1 cellular context compared by ENCODE assay signal in genomic region chr17:63773272-63774140, GRCh38.
TF ChIP-seq lines count a peak whose summit lies in the region.

Gene CCDC47 (minus strand): TSS chr17:63773597. CDS start chr17:63766175, 7,422 bp downstream.

TF ChIP-seq in liver, 16 proteins besides CTCF, POLR2A, EP300 and RAD21 (continued from another document):
- peak; percentile 45 for TF ChIP-seq REST (IDR thresholded peaks at IDR 0.05)
- peak; percentile 95 for TF ChIP-seq NR2F2 (IDR thresholded peaks at IDR 0.05)
- TF ChIP-seq FOXA2 (IDR thresholded peaks at IDR 0.05) = no peak
- TF ChIP-seq GABPA (IDR thresholded peaks at IDR 0.05 in 1 of 2, conservative IDR thresholded peaks at IDR 0.05 in 1 of 2) = peak; percentile 94 to 98
- TF ChIP-seq, protein P1, sequence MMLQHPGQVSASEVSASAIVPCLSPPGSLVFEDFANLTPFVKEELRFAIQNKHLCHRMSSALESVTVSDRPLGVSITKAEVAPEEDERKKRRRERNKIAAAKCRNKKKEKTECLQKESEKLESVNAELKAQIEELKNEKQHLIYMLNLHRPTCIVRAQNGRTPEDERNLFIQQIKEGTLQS (IDR thresholded peaks at IDR 0.05) = no peak
- TF ChIP-seq YY1 (IDR thresholded peaks at IDR 0.05) = peak; percentile 96
- no peak for TF ChIP-seq HNF4G (IDR thresholded peaks at IDR 0.05)
- TF ChIP-seq RXRA (IDR thresholded peaks at IDR 0.05) = peak; percentile 55 to 68
- TF ChIP-seq EGR1 (IDR thresholded peaks at IDR 0.05; ENCODE audit: low read depth in 2 of 2) = peak; percentile 78 to 87
- TF ChIP-seq TAF1 (conservative IDR thresholded peaks at IDR 0.05) = peak; percentile 77
